ENCODE assay signal across 9 cellular contexts in genomic region chr12:27012239-27012981, GRCh38. TPM values are rescaled to one million over a fixed set of nuclear protein-coding genes. Genes with fewer than 3 reads are reported as not detected.
A peak's percentile ranks its signal among the peaks of the same experiment; 100 is the strongest.
DNase-seq lines count a peak whose midpoint lies in the region; ATAC-seq and TF ChIP-seq lines count a peak whose summit lies in the region.
"Had no signal": no experiment of that assay in that cellular context is flagged by ENCODE, and none has a peak within 500 bp of the region (broad histone marks: within the 10 kb centered on the region; RNA-seq: fewer than 3 reads in every experiment).

No MANE protein-coding gene starts in this region.

- peaks cover 15% of the 10 kb centered on the region; the same call in 1 of the 2 replicates for H3K36me3 ChIP-seq in DND-41 (ENCODE audit: insufficient read depth, low read length)

- DNase-seq in DND-41 (no peak), LNCaP clone FGC (ENCODE audit: low read depth) (no peak), MCF 10A (ENCODE audit: unreplicated experiment) (no peak), natural killer cell (no peak), GM03348 (ENCODE audit: low spot score) (no peak), AG08395 (ENCODE audit: low spot score) (no peak), HCEC 1CT (no peak)
- no peak for DNase-seq in effector CD8-positive, alpha-beta T cell (lab: John Stamatoyannopoulos, UW)
- DNase-seq: psoas muscle had no signal

- TF ChIP-seq CTCF in DND-41 (IDR thresholded peaks at IDR 0.05; ENCODE audit: borderline replicate concordance, extremely low read depth, low read length, poor library complexity, severe bottlenecking) (no peak), LNCaP clone FGC (IDR thresholded peaks at IDR 0.05; ENCODE audit: control insufficient read depth, extremely low read depth, insufficient read depth) (no peak), MCF 10A (IDR thresholded peaks at IDR 0.05; ENCODE audit: unreplicated experiment) (no peak), natural killer cell (IDR thresholded peaks at IDR 0.05) (no peak)

- peaks cover 66% of the 10 kb centered on the region for H3K79me2 ChIP-seq in DND-41 (ENCODE audit: insufficient read depth, low read length)

- peak overlapping the region; percentile 90 for H3K9ac ChIP-seq in DND-41 (ENCODE audit: low read depth, low read length)

- H3K9me3 ChIP-seq in DND-41 (ENCODE audit: insufficient read depth, low read length, severe bottlenecking): no peaks in the 10 kb centered on the region
- H3K9me3 ChIP-seq: psoas muscle had no signal

- H3K27ac ChIP-seq in DND-41 (ENCODE audit: low read length): peak overlapping the region; percentile 31

- no TSS peak for BruUV-seq in MCF 10A (replicated peaks; lab: Mats Ljungman, UMichigan)

- H3K27ac Mint-ChIP-seq in MCF 10A (ENCODE audit: low read depth, unreplicated experiment): peak overlapping the region; percentile 92
- peak overlapping the region in 1 of 2 donors; percentile 18 for H3K27ac Mint-ChIP-seq in natural killer cell

- CTCF ChIA-PET in MCF 10A (lab: Yijun Ruan, JAX): interaction anchor here (0.7 to 3.0 kb wide), 8 partner anchors 9 to 645 kb away, joined by 3 to 10 read pairs (median 4); no protein-coding TSS in a partner anchor

- POLR2A ChIA-PET in MCF 10A (lab: Yijun Ruan, JAX): interaction anchor here (0.6 to 6.4 kb wide), 26 partner anchors 9 to 697 kb away, joined by 3 to 91 read pairs (median 6); partner anchors contain the start of genes C12orf71, FGFR1OP2, INTS13 and MED21

- no peaks in the 10 kb centered on the region for H3K9me3 Mint-ChIP-seq in MCF 10A (ENCODE audit: unreplicated experiment)
- H3K9me3 Mint-ChIP-seq in natural killer cell: no peaks in the 10 kb centered on the region

- H3K4me2 ChIP-seq in DND-41 (ENCODE audit: insufficient read depth, low read length): peak overlapping the region; percentile 75

- intact Hi-C loops in MCF 10A (cut with micrococcal nuclease) (loop anchor here (2.0 to 10.0 kb wide), 3 partner anchors 74 to 898 kb away; partner anchors contain the start of gene FGFR1OP2), natural killer cell (cut with micrococcal nuclease) (loop anchor here (10.0 kb wide), 2 partner anchors 292 to 1768 kb away; no protein-coding TSS in a partner anchor)

- H3K27me3 ChIP-seq in DND-41 (ENCODE audit: insufficient read depth, low read length, poor library complexity): no peaks in the 10 kb centered on the region

- H4K20me1 ChIP-seq in DND-41 (ENCODE audit: insufficient read depth, low read length): peaks cover 5% of the 10 kb centered on the region; the same call in 1 of the 2 replicates

- H3K4me1 ChIP-seq in DND-41 (ENCODE audit: insufficient read depth, low read length): peaks cover 82% of the 10 kb centered on the region

- H3K36me3 Mint-ChIP-seq in MCF 10A (ENCODE audit: insufficient read depth, unreplicated experiment) (peaks cover 26% of the 10 kb centered on the region), natural killer cell (no peaks in the 10 kb centered on the region)

- H3K4me3 ChIP-seq in DND-41 (ENCODE audit: low read depth in 1 of 2, low read length in 2 of 2) (peak overlapping the region in 1 of 2 experiments; percentile 89; a peak in 2 of 4 replicates), LNCaP clone FGC (ENCODE audit: low read depth, low read length) (peak overlapping the region; percentile 89)

- H2AFZ ChIP-seq in DND-41 (ENCODE audit: low read depth, low read length): no peak overlapping the region

- H3K4me1 Mint-ChIP-seq in MCF 10A (ENCODE audit: insufficient read depth, unreplicated experiment) (peaks cover 33% of the 10 kb centered on the region), natural killer cell (peaks cover 52 to 57% of the 10 kb centered on the region in 2 donors)

- H3K4me3 Mint-ChIP-seq in MCF 10A (ENCODE audit: unreplicated experiment) (peak overlapping the region; percentile 89), natural killer cell (peak overlapping the region; percentile 58)

- H3K27me3 Mint-ChIP-seq in MCF 10A (ENCODE audit: insufficient read depth, unreplicated experiment) (no peaks in the 10 kb centered on the region), natural killer cell (ENCODE audit: low read depth in 2 of 2) (no peaks in the 10 kb centered on the region)

- ATAC-seq in DND-41 (ENCODE audit: insufficient read depth, low read depth) (no peak), natural killer cell (no peak)
- ATAC-seq: psoas muscle had no signal

RNA-seq across cellular contexts. Expression of gene TM7SF3, which starts 1.8 kb away (rescaled TPM):
- 112 and 119 TPM in 2 replicates for total RNA-seq in MCF 10A (2022)
- total RNA-seq in natural killer cell: 10 to 100 TPM; 32.1 to 48.4 (median 42.6) TPM

RNA-seq across cellular contexts. Expression of gene MED21, which starts 9.9 kb away (rescaled TPM):
- 43.9 and 50.0 TPM in 2 replicates for total RNA-seq in MCF 10A (2022)
- total RNA-seq in natural killer cell: 10 to 100 TPM; 82.7 to 95.9 (median 93.8) TPM
